In the genomic region with DNA sequence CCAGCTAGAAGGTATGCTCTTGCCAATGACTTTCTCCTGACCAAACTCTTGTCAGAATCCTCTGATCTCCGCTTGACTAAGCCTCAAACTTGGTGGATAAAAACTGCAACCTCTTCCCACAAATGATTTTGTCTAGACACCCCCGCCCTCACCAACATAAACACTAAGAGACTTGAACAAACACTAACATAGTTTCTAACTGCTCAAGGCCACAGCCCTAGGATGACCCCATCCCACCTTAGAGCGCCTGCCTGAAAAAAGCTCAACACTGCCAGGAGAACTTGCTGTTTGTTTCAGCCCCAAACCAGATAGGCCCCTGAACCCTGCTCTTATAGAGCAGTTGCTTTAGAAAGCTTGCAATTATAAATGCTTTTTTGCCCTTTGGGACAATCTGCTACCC, we compare ENCODE assay signal across 21 cellular contexts.
A peak's percentile ranks its signal among the peaks of the same experiment; 100 is the strongest.
DNase-seq lines count a peak whose midpoint lies in the region; ATAC-seq and TF ChIP-seq lines count a peak whose summit lies in the region.
"Had no signal": no experiment of that assay in that cellular context is flagged by ENCODE, and none has a peak within 500 bp of the region (broad histone marks: within the 10 kb centered on the region; RNA-seq: fewer than 3 reads in every experiment).

No MANE protein-coding gene starts in this region.

- no peak overlapping the region for H3K23ac ChIP-seq in IMR-90 (ENCODE audit: low read depth, low read length)

- no peaks in the 10 kb centered on the region for H3K36me3 ChIP-seq in IMR-90 (ENCODE audit: control insufficient read depth, insufficient read depth, low read length)
- H3K36me3 ChIP-seq in brain microvascular endothelial cell (replicated peaks) = no peaks in the 10 kb centered on the region
- H3K36me3 ChIP-seq: BLaER1 treated with 17β-estradiol and CSF1 and Interleukin-3, amounts not matched to agents 10 nM and 100 nM; HAP-1; MG63 had no signal

- H2BK15ac ChIP-seq in IMR-90 (ENCODE audit: low read depth, low read length) = 0 out of 3 replicates have a peak overlapping the region, but pooled peaks have one; percentile 43

- no peaks in the 10 kb centered on the region for H3K36me3 Mint-ChIP-seq in nephron progenitor cell (ENCODE audit: low read depth)

- H4K5ac ChIP-seq in IMR-90 (ENCODE audit: low read depth, low read length) = no peak overlapping the region

- POLR2A ChIA-PET in IMR-90 (lab: Charles Lee; ENCODE audit: unreplicated experiment) = no interaction called here

- CTCF ChIA-PET in IMR-90 (lab: Yijun Ruan, JAX) = no interaction called here

- no peaks in the 10 kb centered on the region for H4K20me1 ChIP-seq in IMR-90 (ENCODE audit: insufficient read depth, low read length)
- H4K20me1 ChIP-seq: BLaER1 treated with 17β-estradiol and CSF1 and Interleukin-3, amounts not matched to agents 10 nM and 100 nM had no signal

- H3K4me3 Mint-ChIP-seq in nephron progenitor cell = no peak overlapping the region
- H3K4me3 Mint-ChIP-seq: CD4-positive, alpha-beta T cell; T-helper 17 cell had no signal

- WGBS in IMR-90 (ENCODE audit: extremely low coverage in 2 of 2, insufficient read length in 1 of 2), 2 experiments = no CpG with 5 or more reads among the region's 3 CpGs

- H2BK120ac ChIP-seq in IMR-90 (ENCODE audit: low read depth, low read length) = peak overlapping the region; percentile 18

- H3K27me3 ChIP-seq in IMR-90 (ENCODE audit: control insufficient read depth, insufficient read depth, low read length) (no peaks in the 10 kb centered on the region), brain microvascular endothelial cell (replicated peaks) (no peaks in the 10 kb centered on the region)
- H3K27me3 ChIP-seq: BLaER1 treated with 17β-estradiol and CSF1 and Interleukin-3, amounts not matched to agents 10 nM and 100 nM; MG63 had no signal

- H2AK9ac ChIP-seq in IMR-90 (replicated peaks; ENCODE audit: low read depth, low read length, poor library complexity) = no peak overlapping the region

- H3K4me1 ChIP-seq in IMR-90 (ENCODE audit: control insufficient read depth, insufficient read depth, low read length) = no peaks in the 10 kb centered on the region

- peak overlapping the region; percentile 69; the same call in 1 of the 2 replicates for H3K4ac ChIP-seq in IMR-90 (ENCODE audit: low read depth, low read length)

- in situ Hi-C loops in IMR-90 (cut with MboI; ENCODE audit: low sequenced_read_pairs) = no loop called here
- in situ Hi-C loops in brain microvascular endothelial cell (cut with HindIII; ENCODE audit: low pct_ligation_motif_present, low sequenced_read_pairs) = no loop called here

- dilution Hi-C loops in IMR-90 (cut with HindIII; ENCODE audit: low sequenced_read_pairs, unreplicated experiment) = no loop called here

- no peak overlapping the region for H3K18ac ChIP-seq in IMR-90 (ENCODE audit: low read depth, low read length)

- TF ChIP-seq CTCF in IMR-90 (conservative IDR thresholded peaks at IDR 0.05; ENCODE audit: low read depth, low read length) (no peak), brain microvascular endothelial cell (IDR thresholded peaks at IDR 0.05; ENCODE audit: low read depth, low read length, missing control alignments) (no peak), nephron progenitor cell (IDR thresholded peaks at IDR 0.05) (no peak), GM20000 (IDR thresholded peaks at IDR 0.05; ENCODE audit: extremely low read depth, missing control alignments) (no peak)

- H4K8ac ChIP-seq in IMR-90 (ENCODE audit: low read depth in 2 of 2, low read length in 2 of 2) = no peak overlapping the region; a peak in 1 of 4 replicates

- BruUV-seq in IMR-90 (replicated peaks; lab: Mats Ljungman, UMichigan) = no TSS peak

- DNase-seq in H4 (ENCODE audit: low spot score) (peak; percentile 27), IMR-90 (no peak), brain microvascular endothelial cell (peak; percentile 3), nephron progenitor cell (no peak), anterior cingulate cortex (lab: John Stamatoyannopoulos, UW) (no peak), NAMALWA (ENCODE audit: low spot score) (no peak), GM20000 (ENCODE audit: low spot score) (no peak)
- DNase-seq: CD4-positive, alpha-beta T cell; GM23248; KBM-7; MG63; NCI-H2029; NCI-H446 treated with DMSO at 0.1 percent for 48 hours; NCI-H526 treated with DMSO at 0.1 percent for 48 hours; RPMI8226; SHP77; T-helper 17 cell had no signal

- no peaks in the 10 kb centered on the region for H3K79me1 ChIP-seq in IMR-90 (ENCODE audit: low read depth in 1 of 2, low read length in 2 of 2)

- H2BK20ac ChIP-seq in IMR-90 (ENCODE audit: low read depth, low read length) = peak overlapping the region; percentile 67

- H3K4me3 ChIP-seq in IMR-90 (ENCODE audit: insufficient read depth, low read depth, low read length) = no peak overlapping the region
- H3K4me3 ChIP-seq in brain microvascular endothelial cell (ENCODE audit: low read depth, low read length) = no peak overlapping the region
- H3K4me3 ChIP-seq: BLaER1 treated with 17β-estradiol and CSF1 and Interleukin-3, amounts not matched to agents 10 nM and 100 nM; GM23248; HAP-1; MG63; SK-N-MC had no signal

- H3K9ac ChIP-seq in IMR-90 (ENCODE audit: low read depth, low read length) = no peak overlapping the region
- H3K9ac ChIP-seq: BLaER1 treated with 17β-estradiol and CSF1 and Interleukin-3, amounts not matched to agents 10 nM and 100 nM; GM23248 had no signal

- H2BK5ac ChIP-seq in IMR-90 (ENCODE audit: low read depth, low read length, poor library complexity, severe bottlenecking) = no peak overlapping the region

- no peak for ATAC-seq in IMR-90 (ENCODE audit: low read depth)
- no peak for ATAC-seq in GM19023 (IDR thresholded peaks at IDR 0.05; ENCODE audit: unreplicated experiment)
- ATAC-seq: T-helper 17 cell had no signal

- no peak overlapping the region for H4K91ac ChIP-seq in IMR-90 (ENCODE audit: insufficient read depth, low read depth, low read length)

- 0 out of 2 replicates have a peak overlapping the region, but pooled peaks have one; percentile 29 for H3K14ac ChIP-seq in IMR-90 (replicated peaks; ENCODE audit: low read depth, low read length)

- no peak overlapping the region for H2AFZ ChIP-seq in IMR-90 (replicated peaks; ENCODE audit: low read length, poor library complexity)
- H2AFZ ChIP-seq: GM23248 had no signal

- intact Hi-C loops in IMR-90 (cut with micrococcal nuclease) = no loop called here

- no peaks in the 10 kb centered on the region for H3K9me3 ChIP-seq in IMR-90 (ENCODE audit: control insufficient read depth, insufficient read depth, low read length)
- H3K9me3 ChIP-seq: BLaER1 treated with 17β-estradiol and CSF1 and Interleukin-3, amounts not matched to agents 10 nM and 100 nM; HAP-1; MG63 had no signal

- no peak overlapping the region for H3K56ac ChIP-seq in IMR-90 (ENCODE audit: extremely low read depth, insufficient read depth, low read length)

- peak overlapping the region; percentile 37 for H3K27ac Mint-ChIP-seq in nephron progenitor cell
- H3K27ac Mint-ChIP-seq: CD4-positive, alpha-beta T cell; T-helper 17 cell had no signal

- no peaks in the 10 kb centered on the region for H3K9me3 Mint-ChIP-seq in nephron progenitor cell
- H3K9me3 Mint-ChIP-seq: CD4-positive, alpha-beta T cell had no signal

- H3K27ac ChIP-seq in IMR-90 (ENCODE audit: insufficient read depth, low read length) (no peak overlapping the region), brain microvascular endothelial cell (no peak overlapping the region)
- H3K27ac ChIP-seq: BLaER1 treated with 17β-estradiol and CSF1 and Interleukin-3, amounts not matched to agents 10 nM and 100 nM; GM23248; SK-N-MC had no signal

- H3K4me1 Mint-ChIP-seq in nephron progenitor cell = peaks cover 23% of the 10 kb centered on the region
- H3K4me1 Mint-ChIP-seq: T-helper 17 cell had no signal

- TF ChIP-seq POLR2A in IMR-90 (IDR thresholded peaks at IDR 0.05; ENCODE audit: low read depth, low read length) = no peak

- no peaks in the 10 kb centered on the region for H3K9me1 ChIP-seq in IMR-90 (ENCODE audit: insufficient read depth, low read length)

- no peak for TF ChIP-seq RAD21 in IMR-90 (IDR thresholded peaks at IDR 0.05; ENCODE audit: low read length)

- no peaks in the 10 kb centered on the region for H3K27me3 Mint-ChIP-seq in nephron progenitor cell (ENCODE audit: low read depth, poor library complexity)
- H3K27me3 Mint-ChIP-seq: CD4-positive, alpha-beta T cell; T-helper 17 cell had no signal

- H3K4me2 ChIP-seq in IMR-90 (ENCODE audit: low read depth, low read length) = no peak overlapping the region
- H3K4me2 ChIP-seq: BLaER1 treated with 17β-estradiol and CSF1 and Interleukin-3, amounts not matched to agents 10 nM and 100 nM had no signal

- peak overlapping the region; percentile 59; the same call in 1 of the 2 replicates for H2AK5ac ChIP-seq in IMR-90 (ENCODE audit: low read depth, low read length)

TF ChIP-seq in IMR-90, 13 proteins besides CTCF, POLR2A, EP300 and RAD21:
- TF ChIP-seq CEBPB (IDR thresholded peaks at IDR 0.05; ENCODE audit: low read depth, low read length) = no peak
- no peak for TF ChIP-seq NFE2L2 (IDR thresholded peaks at IDR 0.05; ENCODE audit: low read depth, low read length)
- TF ChIP-seq MXI1 (IDR thresholded peaks at IDR 0.05; ENCODE audit: borderline replicate concordance, low read depth, low read length) = no peak
- no peak for TF ChIP-seq BHLHE40 (IDR thresholded peaks at IDR 0.05; ENCODE audit: low read depth, low read length)
- TF ChIP-seq SMC3 (IDR thresholded peaks at IDR 0.05; ENCODE audit: low read depth, low read length) = no peak
- no peak for TF ChIP-seq RCOR1 (IDR thresholded peaks at IDR 0.05; ENCODE audit: insufficient replicate concordance, low read length)
- TF ChIP-seq CHD1 (IDR thresholded peaks at IDR 0.05; ENCODE audit: low read depth, low read length) = no peak
- no peak for TF ChIP-seq MAZ (IDR thresholded peaks at IDR 0.05; ENCODE audit: borderline replicate concordance, low read depth, low read length)
- TF ChIP-seq FOS (IDR thresholded peaks at IDR 0.05; ENCODE audit: low read depth, low read length) = no peak
- TF ChIP-seq, protein P1, sequence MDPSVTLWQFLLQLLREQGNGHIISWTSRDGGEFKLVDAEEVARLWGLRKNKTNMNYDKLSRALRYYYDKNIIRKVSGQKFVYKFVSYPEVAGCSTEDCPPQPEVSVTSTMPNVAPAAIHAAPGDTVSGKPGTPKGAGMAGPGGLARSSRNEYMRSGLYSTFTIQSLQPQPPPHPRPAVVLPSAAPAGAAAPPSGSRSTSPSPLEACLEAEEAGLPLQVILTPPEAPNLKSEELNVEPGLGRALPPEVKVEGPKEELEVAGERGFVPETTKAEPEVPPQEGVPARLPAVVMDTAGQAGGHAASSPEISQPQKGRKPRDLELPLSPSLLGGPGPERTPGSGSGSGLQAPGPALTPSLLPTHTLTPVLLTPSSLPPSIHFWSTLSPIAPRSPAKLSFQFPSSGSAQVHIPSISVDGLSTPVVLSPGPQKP (IDR thresholded peaks at IDR 0.05; ENCODE audit: borderline replicate concordance, low read depth, low read length) = no peak
- no peak for TF ChIP-seq RFX5 (IDR thresholded peaks at IDR 0.05; ENCODE audit: low read depth, low read length)

Comparison
In these comparisons a context has a peak if more than half of its experiments do, and no peak if none do; other contexts are left out.
1. DNase-seq: peak in H4 (single experiment) and brain microvascular endothelial cell (single experiment); none in IMR-90 (single experiment), nephron progenitor cell (single experiment), anterior cingulate cortex (0 of 58), NAMALWA (single experiment) and GM20000 (single experiment).